In the genomic region with DNA sequence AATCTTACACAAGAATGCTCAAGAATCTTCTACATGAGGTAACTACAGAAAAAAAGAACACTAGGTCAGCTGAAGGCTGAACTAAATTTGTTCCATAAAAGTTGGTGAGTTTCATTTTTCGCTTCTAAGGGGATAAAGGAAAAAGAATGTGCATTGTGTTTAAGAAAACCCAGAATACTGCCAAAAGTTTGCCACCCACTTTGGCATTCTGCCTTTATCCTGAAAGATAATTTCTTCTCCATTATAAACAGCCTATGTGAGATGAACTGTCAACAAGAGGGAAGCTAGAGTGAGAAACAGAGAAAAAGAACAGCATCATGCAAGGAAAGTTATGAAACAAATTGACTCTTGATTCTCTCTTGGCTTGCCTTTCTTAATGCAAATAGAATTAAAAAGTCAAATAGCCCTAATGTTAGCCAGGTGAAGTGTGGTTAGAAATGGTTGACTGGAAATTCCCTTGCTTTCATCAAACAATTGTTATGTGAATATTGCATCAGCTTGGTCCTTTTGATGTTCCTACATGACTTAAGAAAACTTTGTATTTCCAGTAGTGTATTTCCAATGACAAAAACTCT, we compare ENCODE assay signal across 15 cellular contexts. TPM values are rescaled to one million over a fixed set of nuclear protein-coding genes. Genes with fewer than 3 reads are reported as not detected.
DNase-seq lines count a peak whose midpoint lies in the region; ATAC-seq, FAIRE-seq and TF ChIP-seq lines count a peak whose summit lies in the region.
"Had no signal": no experiment of that assay in that cellular context is flagged by ENCODE, and none has a peak within 500 bp of the region (broad histone marks: within the 10 kb centered on the region; RNA-seq: fewer than 3 reads in every experiment).

No MANE protein-coding gene starts in this region.

- H3K4me3 Mint-ChIP-seq in astrocyte (ENCODE audit: unreplicated experiment) = no peak overlapping the region
- H3K4me3 Mint-ChIP-seq: nephron had no signal

- H3K27ac ChIP-seq in HUES6 (ENCODE audit: low read depth, low read length) (0 out of 2 replicates have a peak overlapping the region, but pooled peaks have one; percentile 41), astrocyte (ENCODE audit: low read depth, low read length) (no peak overlapping the region)
- H3K27ac ChIP-seq: upper lobe of left lung had no signal

- no peaks in the 10 kb centered on the region for H4K20me1 ChIP-seq in astrocyte (ENCODE audit: insufficient read depth, low read length)

- H3K27ac Mint-ChIP-seq in astrocyte (ENCODE audit: unreplicated experiment) = peak overlapping the region; percentile 98
- H3K27ac Mint-ChIP-seq: nephron had no signal

- H3K4me1 ChIP-seq in HUES6 (ENCODE audit: control insufficient read depth, insufficient read depth, low read length) (peaks cover 8% of the 10 kb centered on the region), astrocyte (ENCODE audit: insufficient read depth, low read length) (peaks cover 15% of the 10 kb centered on the region)

- H3K9ac ChIP-seq in HUES6 (ENCODE audit: low read length) (no peak overlapping the region), astrocyte (ENCODE audit: low read length) (no peak overlapping the region)

- H3K79me2 ChIP-seq in astrocyte (ENCODE audit: insufficient read depth, low read length) = no peaks in the 10 kb centered on the region

- peaks cover 33% of the 10 kb centered on the region for H3K4me1 Mint-ChIP-seq in astrocyte (ENCODE audit: low read depth, unreplicated experiment)
- H3K4me1 Mint-ChIP-seq: nephron had no signal

- no peak for TF ChIP-seq CTCF in astrocyte (IDR thresholded peaks at IDR 0.05; ENCODE audit: insufficient read depth, low read depth, low read length)

- ATAC-seq in HG03025 (IDR thresholded peaks at IDR 0.05; ENCODE audit: low FRiP score, unreplicated experiment) (no peak), HG03135 (IDR thresholded peaks at IDR 0.05; ENCODE audit: unreplicated experiment) (no peak)
- ATAC-seq: Right ventricle myocardium inferior had no signal

- DNase-seq in Daoy (ENCODE audit: low read depth) = peak; percentile 19
- peak; percentile 62 for DNase-seq in astrocyte (ENCODE audit: low read depth)
- peak; percentile 61 for DNase-seq in kidney tubule cell (ENCODE audit: low spot score)
- DNase-seq in GM19238 (ENCODE audit: insufficient read length, low spot score) = no peak
- no peak for DNase-seq in G401 (ENCODE audit: low spot score)
- DNase-seq: activated CD4-positive, alpha-beta T cell treated with anti-CD3 and anti-CD28 coated beads, Interleukin-2, amount 50 U/mL, for 4 hours; central memory CD4-positive, alpha-beta T cell; NCI-H187; upper lobe of left lung had no signal

- peak; percentile 97 for FAIRE-seq in astrocyte (lab: Jason Lieb, UNC)

- H3K36me3 Mint-ChIP-seq in astrocyte (ENCODE audit: low read depth, unreplicated experiment) = no peaks in the 10 kb centered on the region

- H3K9me3 Mint-ChIP-seq in astrocyte (ENCODE audit: unreplicated experiment) = no peaks in the 10 kb centered on the region

- in situ Hi-C loops in G401 (cut with HindIII; ENCODE audit: low sequenced_read_pairs) = no loop called here

- H2AFZ ChIP-seq in astrocyte (ENCODE audit: low read depth, low read length) = no peak overlapping the region

- H3K4me3 ChIP-seq in HUES6 (ENCODE audit: low read depth, low read length) (no peak overlapping the region), astrocyte (ENCODE audit: insufficient read depth, low read depth, low read length) (no peak overlapping the region)
- H3K4me3 ChIP-seq: HAP-1, upper lobe of left lung had no signal

- H3K27me3 Mint-ChIP-seq in astrocyte (ENCODE audit: low read depth, unreplicated experiment) = no peaks in the 10 kb centered on the region

- peak overlapping the region; percentile 4 for H3K4me2 ChIP-seq in astrocyte (ENCODE audit: low read length)

- no peaks in the 10 kb centered on the region for H3K27me3 ChIP-seq in HUES6 (ENCODE audit: control insufficient read depth, insufficient read depth, low read length)
- H3K27me3 ChIP-seq in astrocyte (ENCODE audit: insufficient read depth, low read length) = no peaks in the 10 kb centered on the region
- H3K27me3 ChIP-seq: upper lobe of left lung had no signal

- no peaks in the 10 kb centered on the region for H3K36me3 ChIP-seq in HUES6 (ENCODE audit: control insufficient read depth, insufficient read depth, low read length)
- H3K36me3 ChIP-seq in astrocyte (ENCODE audit: insufficient read depth, low read length) = no peaks in the 10 kb centered on the region
- H3K36me3 ChIP-seq: HAP-1, upper lobe of left lung had no signal

- H3K9me3 ChIP-seq in HUES6 (ENCODE audit: control insufficient read depth, insufficient read depth, low read depth, low read length) (peaks cover 11% of the 10 kb centered on the region; the same call in 1 of the 2 replicates), astrocyte (ENCODE audit: insufficient read depth, low read depth, low read length) (no peaks in the 10 kb centered on the region)
- H3K9me3 ChIP-seq: upper lobe of left lung had no signal

RNA-seq across cellular contexts. Expression of a gene that starts 25.8 kb away (rescaled TPM):
- 24.9 and 28.5 TPM in 2 replicates for total RNA-seq in Daoy (2014; rRNA removed; shearing (Covaris generic))
- 5.0 and 6.2 TPM in 2 replicates for total RNA-seq in astrocyte
- total RNA-seq in G401 (2014; rRNA removed; shearing (Covaris generic)) = not detected in 2 replicates

RNA-seq across cellular contexts. Expression of a gene that starts 31.4 kb away (rescaled TPM):
- 4.9 and 5.2 TPM in 2 replicates for total RNA-seq in Daoy (2014; rRNA removed; shearing (Covaris generic))
- 2.3 and 3.4 TPM in 2 replicates for total RNA-seq in astrocyte
- total RNA-seq in G401 (2014; rRNA removed; shearing (Covaris generic)) = 0.10 and 0.80 TPM in 2 replicates

Comparison
In these comparisons a context has a peak if more than half of its experiments do, and no peak if none do; other contexts are left out.
1. DNase-seq: peak in Daoy (single experiment), astrocyte (single experiment) and kidney tubule cell (single experiment); none in GM19238 (single experiment) and G401 (single experiment).